In genomic region chr7:115593111-115593510, GRCh38 we compare ENCODE assay signal across 36 cellular contexts.
"Had no signal": no experiment of that assay in that cellular context is flagged by ENCODE, and none has a peak within 500 bp of the region (broad histone marks: within the 10 kb centered on the region; RNA-seq: fewer than 3 reads in every experiment).

No MANE protein-coding gene starts in this region.

- H3K4me1 ChIP-seq: adrenal gland, ascending aorta had no signal

- ATAC-seq: activated CD8-positive, alpha-beta T cell treated with anti-CD3 and anti-CD28 coated beads for 36 hours; activated naive CD8-positive, alpha-beta T cell treated with anti-CD3 and anti-CD28 coated beads, Interleukin-2, amount 50 U/mL, for 24 hours had no signal

- H3K36me3 Mint-ChIP-seq: activated CD4-positive, alpha-beta memory T cell treated with anti-CD3 and anti-CD28 coated beads for 36 hours; activated naive CD4-positive, alpha-beta T cell treated with anti-CD3 and anti-CD28 coated beads, Interleukin-2, amount 10 ng/mL, durations not matched to agents 7 days and 5 days; activated naive CD4-positive, alpha-beta T cell treated with anti-CD3 and anti-CD28 coated beads, Interleukin-2, amount 50 U/mL, for 24 hours; activated naive CD8-positive, alpha-beta T cell; activated naive CD8-positive, alpha-beta T cell treated with anti-CD3 and anti-CD28 coated beads, Interleukin-2, amount 10 ng/mL, durations not matched to agents 7 days and 5 days; brain had no signal

- H3K4me3 ChIP-seq: adrenal gland, ascending aorta, cardiac muscle cell had no signal

- H3K4me1 Mint-ChIP-seq: activated B cell treated with CpG ODN at 0.5 μM for 24 hours; activated CD4-positive, alpha-beta T cell treated with anti-CD3 and anti-CD28 coated beads, Interleukin-2, amount 10 ng/mL, durations not matched to agents 24 days and 14 days; activated naive CD4-positive, alpha-beta T cell treated with anti-CD3 and anti-CD28 coated beads, Interleukin-2, amount 10 ng/mL, durations not matched to agents 7 days and 5 days; activated naive CD4-positive, alpha-beta T cell treated with anti-CD3 and anti-CD28 coated beads, Interleukin-2, amount 50 U/mL, for 24 hours; activated naive CD8-positive, alpha-beta T cell treated with anti-CD3 and anti-CD28 coated beads, Interleukin-2, amount 10 ng/mL, durations not matched to agents 7 days and 5 days; activated naive CD8-positive, alpha-beta T cell treated with anti-CD3 and anti-CD28 coated beads, Interleukin-2, amount 50 U/mL, for 24 hours; brain; central memory CD8-positive, alpha-beta T cell had no signal

- H3K36me3 ChIP-seq: adrenal gland, ascending aorta, cardiac muscle cell had no signal

- H3K27me3 ChIP-seq: adrenal gland, ascending aorta, cardiac muscle cell had no signal

- DNase-seq: activated B cell treated with CpG ODN at 0.5 μM for 24 hours; activated CD4-positive, alpha-beta memory T cell treated with anti-CD3 and anti-CD28 coated beads for 36 hours; activated CD4-positive, alpha-beta T cell treated with anti-CD3 and anti-CD28 coated beads for 4 hours; activated CD4-positive, alpha-beta T cell treated with anti-CD3 and anti-CD28 coated beads, Interleukin-2, amount 10 ng/mL, durations not matched to agents 24 days and 14 days; activated CD4-positive, alpha-beta T cell treated with anti-CD3 and anti-CD28 coated beads, Interleukin-2, amount 50 U/mL, for 1 hour; activated CD4-positive, alpha-beta T cell treated with anti-CD3 and anti-CD28 coated beads, Interleukin-2, amount 50 U/mL, for 4 hours; activated CD4-positive, CD25-positive, alpha-beta regulatory T cell treated with anti-CD3 and anti-CD28 coated beads, Interleukin-2, amount 50 U/mL, for 72 hours; activated CD8-positive, alpha-beta memory T cell treated with anti-CD3 and anti-CD28 coated beads, Interleukin-2, amount 50 U/mL, for 4 hours; activated CD8-positive, alpha-beta T cell treated with anti-CD3 and anti-CD28 coated beads for 36 hours; activated effector memory CD4-positive, alpha-beta T cell treated with Interleukin-2 at 50 U/mL for 16 hours; activated gamma-delta T cell; activated naive CD4-positive, alpha-beta T cell treated with anti-CD3 and anti-CD28 coated beads, Interleukin-2, amount 10 ng/mL, durations not matched to agents 7 days and 5 days; activated naive CD4-positive, alpha-beta T cell treated with Interleukin-2 at 50 U/mL for 16 hours; activated naive CD8-positive, alpha-beta T cell treated with anti-CD3 and anti-CD28 coated beads, Interleukin-2, amount 10 ng/mL, durations not matched to agents 7 days and 5 days; activated naive CD8-positive, alpha-beta T cell treated with anti-CD3 and anti-CD28 coated beads, Interleukin-2, amount 50 U/mL, for 24 hours; activated T-cell treated with anti-CD3 and anti-CD28 coated beads, Interleukin-2, amount 50 U/mL, for 24 hours; activated T-cell treated with anti-CD3 and anti-CD28 coated beads, Interleukin-2, amount 50 U/mL, for 48 hours; adrenal gland; amygdala; anterior cingulate cortex; caudate nucleus; cerebellar nuclear complex; SW 1271; T-helper 1 cell; T-helper 2 cell; T-helper 9 cell had no signal

- H3K9me3 Mint-ChIP-seq: activated T-helper 2 cell treated with anti-CD3 and anti-CD28 coated beads, Interferon-gamma antibody, Interleukin-2, Interleukin-4, amounts not matched to agents 10 μg/mL and 5 μg/mL and 100 μg/mL, durations not matched to agents 14 hours and 24 hours and 36 hours; T-helper 2 cell treated with Interferon-gamma antibody and Interleukin-4, amounts not matched to agents 5 μg/mL and 100 μg/mL, for 36 hours had no signal

- H3K4me3 Mint-ChIP-seq: activated B cell treated with CpG ODN at 0.5 μM for 24 hours; activated CD4-positive, alpha-beta memory T cell treated with anti-CD3 and anti-CD28 coated beads for 36 hours; activated CD4-positive, alpha-beta T cell treated with anti-CD3 and anti-CD28 coated beads, Interleukin-2, amount 10 ng/mL, durations not matched to agents 24 days and 14 days; activated CD8-positive, alpha-beta T cell treated with anti-CD3 and anti-CD28 coated beads for 36 hours; activated naive CD4-positive, alpha-beta T cell treated with anti-CD3 and anti-CD28 coated beads, Interleukin-2, amount 10 ng/mL, durations not matched to agents 7 days and 5 days; activated naive CD4-positive, alpha-beta T cell treated with anti-CD3 and anti-CD28 coated beads, Interleukin-2, amount 50 U/mL, for 24 hours; activated naive CD8-positive, alpha-beta T cell; activated naive CD8-positive, alpha-beta T cell treated with anti-CD3 and anti-CD28 coated beads, Interleukin-2, amount 10 ng/mL, durations not matched to agents 7 days and 5 days; activated naive CD8-positive, alpha-beta T cell treated with anti-CD3 and anti-CD28 coated beads, Interleukin-2, amount 50 U/mL, for 24 hours; activated T-cell treated with anti-CD3 and anti-CD28 coated beads, Interleukin-2, amount 50 U/mL, for 24 hours; brain; central memory CD8-positive, alpha-beta T cell; T-helper 1 cell treated with Interleukin-12 subunit alpha and Interleukin-12 subunit beta and Interleukin-4 antibody, amounts not matched to agents 30 μg/mL and 1 μg/mL, for 36 hours; T-helper 2 cell treated with Interferon-gamma antibody and Interleukin-4, amounts not matched to agents 5 μg/mL and 100 μg/mL, for 36 hours had no signal

- H3K27ac ChIP-seq: adrenal gland, ascending aorta, cardiac muscle cell, VCaP had no signal

- H3K27me3 Mint-ChIP-seq: activated B cell treated with CpG ODN at 0.5 μM for 24 hours; activated CD4-positive, alpha-beta memory T cell treated with anti-CD3 and anti-CD28 coated beads for 36 hours; activated CD4-positive, alpha-beta T cell treated with anti-CD3 and anti-CD28 coated beads, Interleukin-2, amount 10 ng/mL, durations not matched to agents 24 days and 14 days; activated CD8-positive, alpha-beta T cell treated with anti-CD3 and anti-CD28 coated beads for 36 hours; activated naive CD4-positive, alpha-beta T cell treated with anti-CD3 and anti-CD28 coated beads, Interleukin-2, amount 10 ng/mL, durations not matched to agents 7 days and 5 days; activated naive CD4-positive, alpha-beta T cell treated with anti-CD3 and anti-CD28 coated beads, Interleukin-2, amount 50 U/mL, for 24 hours; activated naive CD8-positive, alpha-beta T cell; activated naive CD8-positive, alpha-beta T cell treated with anti-CD3 and anti-CD28 coated beads, Interleukin-2, amount 10 ng/mL, durations not matched to agents 7 days and 5 days; activated naive CD8-positive, alpha-beta T cell treated with anti-CD3 and anti-CD28 coated beads, Interleukin-2, amount 50 U/mL, for 24 hours; activated T-cell treated with anti-CD3 and anti-CD28 coated beads, Interleukin-2, amount 50 U/mL, for 24 hours; central memory CD8-positive, alpha-beta T cell had no signal

- H3K27ac Mint-ChIP-seq: activated B cell treated with CpG ODN at 0.5 μM for 24 hours; activated CD4-positive, alpha-beta memory T cell treated with anti-CD3 and anti-CD28 coated beads for 36 hours; activated CD4-positive, alpha-beta T cell treated with anti-CD3 and anti-CD28 coated beads, Interleukin-2, amount 10 ng/mL, durations not matched to agents 24 days and 14 days; activated CD8-positive, alpha-beta T cell treated with anti-CD3 and anti-CD28 coated beads for 36 hours; activated naive CD4-positive, alpha-beta T cell treated with anti-CD3 and anti-CD28 coated beads, Interleukin-2, amount 10 ng/mL, durations not matched to agents 7 days and 5 days; activated naive CD4-positive, alpha-beta T cell treated with anti-CD3 and anti-CD28 coated beads, Interleukin-2, amount 50 U/mL, for 24 hours; activated naive CD8-positive, alpha-beta T cell; activated naive CD8-positive, alpha-beta T cell treated with anti-CD3 and anti-CD28 coated beads, Interleukin-2, amount 10 ng/mL, durations not matched to agents 7 days and 5 days; activated naive CD8-positive, alpha-beta T cell treated with anti-CD3 and anti-CD28 coated beads, Interleukin-2, amount 50 U/mL, for 24 hours; activated T-cell treated with anti-CD3 and anti-CD28 coated beads, Interleukin-2, amount 50 U/mL, for 24 hours; activated T-helper 2 cell treated with anti-CD3 and anti-CD28 coated beads, Interferon-gamma antibody, Interleukin-2, Interleukin-4, amounts not matched to agents 10 μg/mL and 5 μg/mL and 100 μg/mL, durations not matched to agents 14 hours and 24 hours and 36 hours; brain; T-helper 1 cell treated with Interleukin-12 subunit alpha and Interleukin-12 subunit beta and Interleukin-4 antibody, amounts not matched to agents 30 μg/mL and 1 μg/mL, for 36 hours; T-helper 2 cell treated with Interferon-gamma antibody and Interleukin-4, amounts not matched to agents 5 μg/mL and 100 μg/mL, for 36 hours had no signal

- H3K9me3 ChIP-seq: adrenal gland had no signal
